Comparison of ENCODE assay signal across 10 cellular contexts in genomic region chr2:187658952-187659525, GRCh38.
DNase-seq lines count a peak whose midpoint lies in the region; ATAC-seq and TF ChIP-seq lines count a peak whose summit lies in the region.
"Had no signal": no experiment of that assay in that cellular context is flagged by ENCODE, and none has a peak within 500 bp of the region (broad histone marks: within the 10 kb centered on the region; RNA-seq: fewer than 3 reads in every experiment).

No MANE protein-coding gene starts in this region.

- H3K9me3 Mint-ChIP-seq in MCF 10A (ENCODE audit: unreplicated experiment): no peaks in the 10 kb centered on the region

- POLR2A ChIA-PET in MCF 10A (lab: Yijun Ruan, JAX): no interaction called here

- H3K4me3 ChIP-seq in breast epithelium: no peak overlapping the region
- H3K4me3 ChIP-seq in upper lobe of right lung: no peak overlapping the region
- H3K4me3 ChIP-seq: BLaER1 treated with 17β-estradiol and CSF1 and Interleukin-3, amounts not matched to agents 10 nM and 100 nM had no signal

- H3K36me3 Mint-ChIP-seq in MCF 10A (ENCODE audit: insufficient read depth, unreplicated experiment): no peaks in the 10 kb centered on the region

- H3K9me3 ChIP-seq in breast epithelium (no peaks in the 10 kb centered on the region), upper lobe of right lung (no peaks in the 10 kb centered on the region)

- no peak overlapping the region for H3K27ac Mint-ChIP-seq in MCF 10A (ENCODE audit: low read depth, unreplicated experiment)

- no peaks in the 10 kb centered on the region for H3K27me3 Mint-ChIP-seq in MCF 10A (ENCODE audit: insufficient read depth, unreplicated experiment)

- H3K4me3 Mint-ChIP-seq in MCF 10A (ENCODE audit: unreplicated experiment): no peak overlapping the region

- DNase-seq in MCF 10A (ENCODE audit: unreplicated experiment) (peak; percentile 10), breast epithelium (ENCODE audit: low spot score in 2 of 2) (no peak), NCI-H460 (ENCODE audit: extremely low read depth, low read depth) (peak; percentile 21), erythroblast (lab: John Stamatoyannopoulos, UW) (peak; percentile 9), upper lobe of right lung (no peak), nucleus accumbens (lab: John Stamatoyannopoulos, UW) (no peak), COLO668 (lab: John Stamatoyannopoulos, UW; ENCODE audit: unreplicated experiment) (no peak), NCI-H2081 treated with DMSO at 0.1 percent for 48 hours (lab: John Stamatoyannopoulos, UW) (no peak)
- DNase-seq: stimulated activated CD4-positive, alpha-beta T cell treated with anti-CD3 and anti-CD28 coated beads, Interleukin-15, amount 100 ng/mL, for 24 hours had no signal

- CTCF ChIA-PET in MCF 10A (lab: Yijun Ruan, JAX): interaction anchor here (0.6 to 0.8 kb wide), 5 partner anchors 11 to 1119 kb away, joined by 3 to 6 read pairs (median 3); no protein-coding TSS in a partner anchor

- BruUV-seq in MCF 10A (replicated peaks; lab: Mats Ljungman, UMichigan): no TSS peak

- no peak for TF ChIP-seq POLR2A in breast epithelium (IDR thresholded peaks at IDR 0.05)
- TF ChIP-seq POLR2A in erythroblast (IDR thresholded peaks at IDR 0.05; ENCODE audit: low read length): no peak

- H3K27me3 ChIP-seq in breast epithelium (no peaks in the 10 kb centered on the region), upper lobe of right lung (no peaks in the 10 kb centered on the region)
- H3K27me3 ChIP-seq: BLaER1 treated with 17β-estradiol and CSF1 and Interleukin-3, amounts not matched to agents 10 nM and 100 nM had no signal

- TF ChIP-seq CTCF in MCF 10A (IDR thresholded peaks at IDR 0.05; ENCODE audit: unreplicated experiment) (no peak), breast epithelium (IDR thresholded peaks at IDR 0.05) (no peak), upper lobe of right lung (IDR thresholded peaks at IDR 0.05) (peak; percentile 28)

- intact Hi-C loops in MCF 10A (cut with micrococcal nuclease): no loop called here
- intact Hi-C loops in breast epithelium (cut with DNase I; ENCODE audit: low total_unique reads): no loop called here
- intact Hi-C loops in upper lobe of right lung (cut with DNase I): no loop called here

- ATAC-seq in upper lobe of right lung: peak; percentile 53

- H3K4me1 ChIP-seq in breast epithelium (no peaks in the 10 kb centered on the region), upper lobe of right lung (no peaks in the 10 kb centered on the region)
- H3K4me1 ChIP-seq: BLaER1 treated with 17β-estradiol and CSF1 and Interleukin-3, amounts not matched to agents 10 nM and 100 nM had no signal

- H3K27ac ChIP-seq in breast epithelium: no peak overlapping the region
- H3K27ac ChIP-seq in upper lobe of right lung: no peak overlapping the region
- H3K27ac ChIP-seq: BLaER1 treated with 17β-estradiol and CSF1 and Interleukin-3, amounts not matched to agents 10 nM and 100 nM had no signal

- H3K36me3 ChIP-seq in breast epithelium (no peaks in the 10 kb centered on the region), upper lobe of right lung (no peaks in the 10 kb centered on the region)
- H3K36me3 ChIP-seq: BLaER1 treated with 17β-estradiol and CSF1 and Interleukin-3, amounts not matched to agents 10 nM and 100 nM had no signal

- H3K4me1 Mint-ChIP-seq in MCF 10A (ENCODE audit: insufficient read depth, unreplicated experiment): no peaks in the 10 kb centered on the region

Comparison
In these comparisons a context has a peak if more than half of its experiments do, and no peak if none do; other contexts are left out.
1. DNase-seq: peak in MCF 10A (single experiment), NCI-H460 (single experiment) and erythroblast (2 of 2); none in breast epithelium (0 of 2), upper lobe of right lung (single experiment), nucleus accumbens (0 of 56), COLO668 (single experiment) and NCI-H2081 treated with DMSO at 0.1 percent for 48 hours (single experiment).